Comparison of ENCODE assay signal across 25 cellular contexts in the genomic region with DNA sequence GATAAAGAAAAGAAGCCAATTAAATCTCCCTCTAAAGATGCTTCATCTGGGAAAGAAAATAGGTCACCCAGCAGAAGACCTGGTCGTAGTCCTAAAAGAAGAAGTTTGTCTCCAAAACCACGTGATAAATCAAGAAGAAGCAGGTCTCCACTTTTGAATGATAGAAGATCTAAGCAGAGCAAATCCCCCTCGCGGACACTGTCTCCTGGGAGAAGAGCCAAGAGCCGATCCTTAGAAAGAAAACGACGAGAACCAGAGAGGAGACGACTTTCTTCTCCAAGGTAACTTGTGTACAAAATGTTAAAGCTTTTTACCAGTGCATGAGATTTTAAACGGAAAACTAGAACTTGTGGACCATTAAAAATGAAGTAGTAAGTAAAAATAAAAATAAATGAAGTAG. TPM values are rescaled to one million over a fixed set of nuclear protein-coding genes. Genes with fewer than 3 reads are reported as not detected.
DNase-seq lines count a peak whose midpoint lies in the region; ATAC-seq and TF ChIP-seq lines count a peak whose summit lies in the region.
"Had no signal": no experiment of that assay in that cellular context is flagged by ENCODE, and none has a peak within 500 bp of the region (broad histone marks: within the 10 kb centered on the region; RNA-seq: fewer than 3 reads in every experiment).

No MANE protein-coding gene starts in this region.

- BruUV-seq in mammary epithelial cell (replicated peaks; lab: Mats Ljungman, UMichigan): no TSS peak

- H4K20me1 ChIP-seq in mammary epithelial cell (ENCODE audit: insufficient read depth, low read length): no peaks in the 10 kb centered on the region

- intact Hi-C loops in mammary epithelial cell (cut with micrococcal nuclease): no loop called here
- intact Hi-C loops in thyroid gland (cut with DNase I): no loop called here

- H3K4me2 ChIP-seq in trophoblast cell (ENCODE audit: low read length) (no peak overlapping the region), mammary epithelial cell (ENCODE audit: insufficient read depth, low read depth, low read length) (no peak overlapping the region)
- H3K4me2 ChIP-seq: BLaER1 had no signal

- peak overlapping the region; percentile 89 for H3K4ac ChIP-seq in trophoblast cell (ENCODE audit: low read depth, low read length)

- H3K27me3 ChIP-seq in endodermal cell (ENCODE audit: control insufficient read depth, insufficient read depth, low read length, poor library complexity, severe bottlenecking) (no peaks in the 10 kb centered on the region), trophoblast cell (ENCODE audit: insufficient read depth, low read length) (no peaks in the 10 kb centered on the region), mammary epithelial cell (ENCODE audit: insufficient read depth, low read length) (no peaks in the 10 kb centered on the region), thyroid gland (no peaks in the 10 kb centered on the region)
- H3K27me3 ChIP-seq: BLaER1, gastroesophageal sphincter, ovary, Peyer's patch, upper lobe of left lung had no signal

- no peak overlapping the region for H4K91ac ChIP-seq in trophoblast cell (ENCODE audit: low read depth, low read length)

- no peak overlapping the region for H4K12ac ChIP-seq in trophoblast cell (ENCODE audit: low read depth, low read length)

- H3K9me3 Mint-ChIP-seq in activated naive CD4-positive, alpha-beta T cell treated with anti-CD3 and anti-CD28 coated beads, Interleukin-2, amount 50 U/mL, for 24 hours: no peaks in the 10 kb centered on the region
- peaks cover 0 to 4% of the 10 kb centered on the region in 2 donors for H3K9me3 Mint-ChIP-seq in activated naive CD4-positive, alpha-beta T cell treated with anti-CD3 and anti-CD28 coated beads, Interleukin-2, amount 50 U/mL, for 72 hours
- no peaks in the 10 kb centered on the region for H3K9me3 Mint-ChIP-seq in endodermal cell
- H3K9me3 Mint-ChIP-seq: activated CD4-positive, alpha-beta T cell treated with anti-CD3 and anti-CD28 coated beads, Interleukin-2, amount 10 ng/mL, durations not matched to agents 7 days and 5 days; activated naive CD8-positive, alpha-beta T cell treated with anti-CD3 and anti-CD28 coated beads, Interleukin-2, amount 10 ng/mL, durations not matched to agents 7 days and 5 days had no signal

- TF ChIP-seq POLR2A in NB4 (IDR thresholded peaks at IDR 0.05; ENCODE audit: extremely low read depth, insufficient read length) (no peak), thyroid gland (IDR thresholded peaks at IDR 0.05) (no peak)

- WGBS in endodermal cell (ENCODE audit: insufficient coverage in 1 of 2, insufficient read length in 1 of 2), 2 experiments: 91 to 93% methylated on average over 8 to 9 of the region's 9 CpGs
- WGBS in trophoblast cell (ENCODE audit: extremely low coverage, insufficient coverage, insufficient read length): no CpG with 5 or more reads among the region's 9 CpGs
- 94% methylated on average over 5 of the region's 9 CpGs for WGBS in mammary epithelial cell (ENCODE audit: low coverage, missing lambda C conversion rate)
- 84 to 85% methylated on average over 9 of the region's 9 CpGs for WGBS in thyroid gland, 2 donors

- no peak overlapping the region for H3K27ac Mint-ChIP-seq in activated naive CD4-positive, alpha-beta T cell treated with anti-CD3 and anti-CD28 coated beads, Interleukin-2, amount 50 U/mL, for 24 hours
- peak overlapping the region in 1 of 2 donors; percentile 3 for H3K27ac Mint-ChIP-seq in activated naive CD4-positive, alpha-beta T cell treated with anti-CD3 and anti-CD28 coated beads, Interleukin-2, amount 50 U/mL, for 72 hours
- H3K27ac Mint-ChIP-seq in endodermal cell: no peak overlapping the region
- H3K27ac Mint-ChIP-seq: activated CD4-positive, alpha-beta T cell treated with anti-CD3 and anti-CD28 coated beads, Interleukin-2, amount 10 ng/mL, durations not matched to agents 7 days and 5 days; activated naive CD8-positive, alpha-beta T cell treated with anti-CD3 and anti-CD28 coated beads, Interleukin-2, amount 10 ng/mL, durations not matched to agents 7 days and 5 days had no signal

- peaks cover 90% of the 10 kb centered on the region for H3K4me1 Mint-ChIP-seq in activated naive CD4-positive, alpha-beta T cell treated with anti-CD3 and anti-CD28 coated beads, Interleukin-2, amount 50 U/mL, for 24 hours
- peaks cover 23% of the 10 kb centered on the region for H3K4me1 Mint-ChIP-seq in endodermal cell

- no peak overlapping the region for H3K18ac ChIP-seq in trophoblast cell (ENCODE audit: low read length)

- CTCF ChIA-PET in mammary epithelial cell (lab: Charles Lee; ENCODE audit: low non-redundant PET): no interaction called here

- H2AFZ ChIP-seq in trophoblast cell (ENCODE audit: insufficient read depth, low read length, poor library complexity) (no peak overlapping the region), mammary epithelial cell (ENCODE audit: low read depth, low read length) (no peak overlapping the region)

- no peaks in the 10 kb centered on the region for H3K27me3 Mint-ChIP-seq in activated naive CD4-positive, alpha-beta T cell treated with anti-CD3 and anti-CD28 coated beads, Interleukin-2, amount 50 U/mL, for 24 hours
- no peaks in the 10 kb centered on the region for H3K27me3 Mint-ChIP-seq in endodermal cell (ENCODE audit: insufficient read depth)
- H3K27me3 Mint-ChIP-seq: activated CD4-positive, alpha-beta T cell treated with anti-CD3 and anti-CD28 coated beads, Interleukin-2, amount 10 ng/mL, durations not matched to agents 7 days and 5 days; activated naive CD8-positive, alpha-beta T cell treated with anti-CD3 and anti-CD28 coated beads, Interleukin-2, amount 10 ng/mL, durations not matched to agents 7 days and 5 days had no signal

- no peak overlapping the region for H2BK5ac ChIP-seq in trophoblast cell (ENCODE audit: low read depth, low read length, poor library complexity)

- H3K14ac ChIP-seq in trophoblast cell (ENCODE audit: low read length): no peak overlapping the region

- H3K79me1 ChIP-seq in trophoblast cell (ENCODE audit: low read length): no peaks in the 10 kb centered on the region

- no peak overlapping the region for H3K9ac ChIP-seq in endodermal cell (ENCODE audit: extremely low read depth, low read length, poor library complexity, severe bottlenecking)
- H3K9ac ChIP-seq in trophoblast cell (ENCODE audit: low read length): no peak overlapping the region
- no peak overlapping the region for H3K9ac ChIP-seq in mammary epithelial cell (ENCODE audit: insufficient read depth, low read length)
- H3K9ac ChIP-seq: BLaER1 had no signal

- TF ChIP-seq CTCF in NB4 (IDR thresholded peaks at IDR 0.05; ENCODE audit: low read depth, low read length) (no peak), endodermal cell (conservative IDR thresholded peaks at IDR 0.05) (no peak), mammary epithelial cell (conservative IDR thresholded peaks at IDR 0.05 in 1 of 2, IDR thresholded peaks at IDR 0.05 in 1 of 2; ENCODE audit: extremely low read depth in 1 of 2, insufficient read depth in 1 of 2, low read depth in 1 of 2, low read length in 2 of 2) (no peak), thyroid gland (IDR thresholded peaks at IDR 0.05) (no peak)

- no peak overlapping the region for H3K23ac ChIP-seq in trophoblast cell (ENCODE audit: low read length)

- peak overlapping the region; percentile 15 for H3K4me3 Mint-ChIP-seq in activated naive CD4-positive, alpha-beta T cell treated with anti-CD3 and anti-CD28 coated beads, Interleukin-2, amount 50 U/mL, for 24 hours
- H3K4me3 Mint-ChIP-seq in endodermal cell: no peak overlapping the region
- H3K4me3 Mint-ChIP-seq: activated CD4-positive, alpha-beta T cell treated with anti-CD3 and anti-CD28 coated beads, Interleukin-2, amount 10 ng/mL, durations not matched to agents 7 days and 5 days; activated naive CD8-positive, alpha-beta T cell treated with anti-CD3 and anti-CD28 coated beads, Interleukin-2, amount 10 ng/mL, durations not matched to agents 7 days and 5 days had no signal

- H3K4me1 ChIP-seq in endodermal cell (ENCODE audit: control insufficient read depth, insufficient read depth, low read length): no peaks in the 10 kb centered on the region
- no peaks in the 10 kb centered on the region for H3K4me1 ChIP-seq in trophoblast cell (ENCODE audit: control insufficient read depth in 1 of 2, insufficient read depth in 2 of 2, low read length in 2 of 2)
- H3K4me1 ChIP-seq in mammary epithelial cell (ENCODE audit: insufficient read depth, low read length): no peaks in the 10 kb centered on the region
- H3K4me1 ChIP-seq in thyroid gland: peaks cover 0 to 4% of the 10 kb centered on the region in 2 donors
- H3K4me1 ChIP-seq: Peyer's patch had no signal

- dilution Hi-C loops in mammary epithelial cell (cut with HindIII; ENCODE audit: low sequenced_read_pairs): no loop called here

- H2BK120ac ChIP-seq in trophoblast cell (ENCODE audit: insufficient read depth, low read length, poor library complexity): no peak overlapping the region

- DNase-seq in activated naive CD4-positive, alpha-beta T cell treated with anti-CD3 and anti-CD28 coated beads, Interleukin-2, amount 50 U/mL, for 72 hours (ENCODE audit: low spot score in 2 of 2): no peak
- DNase-seq in NB4 (ENCODE audit: low read depth) (no peak), endodermal cell (no peak), trophoblast cell (no peak), mammary epithelial cell (no peak), thyroid gland (no peak), EL (no peak)
- DNase-seq: activated CD4-positive, alpha-beta T cell treated with anti-CD3 and anti-CD28 coated beads, Interleukin-2, amount 10 ng/mL, durations not matched to agents 7 days and 5 days; activated naive CD8-positive, alpha-beta T cell treated with anti-CD3 and anti-CD28 coated beads, Interleukin-2, amount 10 ng/mL, durations not matched to agents 7 days and 5 days; NCI-H1105 treated with DMSO at 0.1 percent for 48 hours; NCI-H1930; NCI-H2227 treated with DMSO at 0.1 percent for 48 hours; NCI-H69; ovary; Peyer's patch; SHP77 treated with DMSO at 0.1 percent for 48 hours; stimulated activated CD4-positive, alpha-beta T cell treated with anti-CD3 and anti-CD28 coated beads, Interleukin-2, amount 100 ng/mL, for 24 hours; upper lobe of left lung had no signal

- no peak overlapping the region for H2AK5ac ChIP-seq in trophoblast cell (ENCODE audit: low read length)

- peaks cover 6% of the 10 kb centered on the region for H3K79me2 ChIP-seq in trophoblast cell (ENCODE audit: control insufficient read depth, insufficient read depth, low read length, poor library complexity)
- peaks cover 90% of the 10 kb centered on the region for H3K79me2 ChIP-seq in mammary epithelial cell (ENCODE audit: insufficient read depth, low read length)

- no peak overlapping the region for H2BK12ac ChIP-seq in trophoblast cell (ENCODE audit: low read length)

- H3K36me3 Mint-ChIP-seq in activated naive CD4-positive, alpha-beta T cell treated with anti-CD3 and anti-CD28 coated beads, Interleukin-2, amount 50 U/mL, for 24 hours: peaks cover 24% of the 10 kb centered on the region
- H3K36me3 Mint-ChIP-seq in activated naive CD4-positive, alpha-beta T cell treated with anti-CD3 and anti-CD28 coated beads, Interleukin-2, amount 50 U/mL, for 72 hours: peaks cover 21 to 39% of the 10 kb centered on the region in 2 donors
- H3K36me3 Mint-ChIP-seq in endodermal cell (ENCODE audit: low read depth): peaks cover 54% of the 10 kb centered on the region

- no peak for ATAC-seq in activated naive CD4-positive, alpha-beta T cell treated with anti-CD3 and anti-CD28 coated beads, Interleukin-2, amount 50 U/mL, for 72 hours
- ATAC-seq: gastroesophageal sphincter had no signal

- H3K36me3 ChIP-seq in endodermal cell (ENCODE audit: control insufficient read depth, insufficient read depth, low read length) (peaks cover 66% of the 10 kb centered on the region), trophoblast cell (ENCODE audit: control insufficient read depth in 1 of 2, insufficient read depth in 2 of 2, low read length in 2 of 2) (peaks cover 5 to 6% of the 10 kb centered on the region in 2 experiments), mammary epithelial cell (ENCODE audit: insufficient read depth, low read length) (peaks cover 19% of the 10 kb centered on the region), thyroid gland (peaks cover 0 to 6% of the 10 kb centered on the region in 2 donors)
- H3K36me3 ChIP-seq: ovary had no signal

- H4K8ac ChIP-seq in trophoblast cell (ENCODE audit: low read depth, low read length): no peak overlapping the region

- H3K9me3 ChIP-seq in endodermal cell (ENCODE audit: control insufficient read depth, low read length): no peaks in the 10 kb centered on the region
- H3K9me3 ChIP-seq in trophoblast cell (ENCODE audit: insufficient read depth, low read depth, low read length): no peaks in the 10 kb centered on the region
- H3K9me3 ChIP-seq in mammary epithelial cell (replicated peaks; ENCODE audit: insufficient read depth, low read length): no peaks in the 10 kb centered on the region
- no peaks in the 10 kb centered on the region for H3K9me3 ChIP-seq in thyroid gland
- H3K9me3 ChIP-seq: BLaER1, gastroesophageal sphincter, ovary, Peyer's patch, upper lobe of left lung had no signal

- H3K27ac ChIP-seq in endodermal cell (ENCODE audit: low read depth, low read length) (no peak overlapping the region), trophoblast cell (ENCODE audit: low read depth, low read length) (no peak overlapping the region), mammary epithelial cell (ENCODE audit: insufficient read depth, low read depth, low read length) (no peak overlapping the region), thyroid gland (no peak overlapping the region)
- H3K27ac ChIP-seq: BLaER1, gastroesophageal sphincter, ovary, Peyer's patch, upper lobe of left lung had no signal

- in situ Hi-C loops in mammary epithelial cell (cut with MboI; ENCODE audit: low sequenced_read_pairs in 2 of 2): no loop called here

- peak overlapping the region; percentile 6 for H3K4me3 ChIP-seq in NB4 (ENCODE audit: low read depth, low read length)
- H3K4me3 ChIP-seq in endodermal cell (ENCODE audit: low read length): peak overlapping the region; percentile 17
- no peak overlapping the region for H3K4me3 ChIP-seq in trophoblast cell (ENCODE audit: low read depth, low read length)
- H3K4me3 ChIP-seq in mammary epithelial cell (replicated peaks in 1 of 3; ENCODE audit: insufficient read depth in 1 of 3, low read depth in 2 of 3, low read length in 3 of 3): no peak overlapping the region
- no peak overlapping the region for H3K4me3 ChIP-seq in thyroid gland (replicated peaks in 1 of 3)
- H3K4me3 ChIP-seq: BLaER1, gastroesophageal sphincter, ovary, Peyer's patch, upper lobe of left lung had no signal

RNA-seq across cellular contexts. Expression of gene FAM217A, which starts 46.5 kb away (rescaled TPM):
- not detected for total RNA-seq in activated naive CD4-positive, alpha-beta T cell treated with anti-CD3 and anti-CD28 coated beads, Interleukin-2, amount 50 U/mL, for 72 hours
- total RNA-seq in endodermal cell (not detected), mammary epithelial cell (not detected), thyroid gland (under 1 TPM in 1 of 4 donors, not detected in 3; 0.27 TPM)
- polyA plus RNA-seq in endodermal cell (2013, experiment 1 of 2): not detected
- not detected for polyA plus RNA-seq in endodermal cell (2013, experiment 2 of 2)
- not detected in 2 replicates for polyA plus RNA-seq in trophoblast cell (2013)
- not detected for polyA plus RNA-seq in mammary epithelial cell
- not detected for polyA minus RNA-seq in mammary epithelial cell
- total RNA-seq: activated CD4-positive, alpha-beta T cell treated with anti-CD3 and anti-CD28 coated beads, Interleukin-2, amount 10 ng/mL, durations not matched to agents 7 days and 5 days; activated naive CD8-positive, alpha-beta T cell treated with anti-CD3 and anti-CD28 coated beads, Interleukin-2, amount 10 ng/mL, durations not matched to agents 7 days and 5 days; dermis microvascular lymphatic vessel endothelial cell; fibroblast of lung; gastroesophageal sphincter; mesenteric fat pad; ovary; Peyer's patch; subcutaneous adipose tissue; upper lobe of left lung had no signal
- polyA plus RNA-seq: fibroblast of lung, ovary had no signal

Comparison
In these comparisons a context has a peak if more than half of its experiments do, and no peak if none do; other contexts are left out.
1. H3K4me3 ChIP-seq: peak in NB4 (single experiment) and endodermal cell (single experiment); none in trophoblast cell (single experiment), mammary epithelial cell (0 of 3) and thyroid gland (0 of 3).